In genomic region chrX:6448003-6448402, GRCh38 we compare ENCODE assay signal across 16 cellular contexts.
DNase-seq lines count a peak whose midpoint lies in the region; ATAC-seq and TF ChIP-seq lines count a peak whose summit lies in the region.
"Had no signal": no experiment of that assay in that cellular context is flagged by ENCODE, and none has a peak within 500 bp of the region (broad histone marks: within the 10 kb centered on the region; RNA-seq: fewer than 3 reads in every experiment).

No MANE protein-coding gene starts in this region.

- no peak for ATAC-seq in lung (ENCODE audit: insufficient read depth, low FRiP score)
- ATAC-seq in right lobe of liver: no peak
- ATAC-seq in GM21529 (IDR thresholded peaks at IDR 0.05; ENCODE audit: unreplicated experiment): no peak
- ATAC-seq: A549; CD8-positive, alpha-beta T cell; SK-N-SH treated with all-trans-retinoic acid at 6 μM for 48 hours had no signal

- H3K4me1 ChIP-seq in lung (ENCODE audit: control insufficient read depth in 2 of 2, insufficient read depth in 2 of 2, low read length in 2 of 2): no peaks in the 10 kb centered on the region
- H3K4me1 ChIP-seq in stomach: peaks cover 0 to 17% (median 0%) of the 10 kb centered on the region in 4 donors
- H3K4me1 ChIP-seq in right lobe of liver: no peaks in the 10 kb centered on the region
- H3K4me1 ChIP-seq: A549 had no signal

- WGBS in lung, 2 donors: 6 to 8% methylated on average over 1 of the region's 1 CpG
- 4 to 33% (median 13%) methylated on average over 1 of the region's 1 CpG for WGBS in stomach, 5 donors
- WGBS in right lobe of liver (ENCODE audit: insufficient coverage, low coverage, low lambda C conversion rate, missing lambda C conversion rate): 0% methylated on average over 1 of the region's 1 CpG

- H3K36me3 ChIP-seq in lung (ENCODE audit: control insufficient read depth in 2 of 2, insufficient read depth in 2 of 2, low read length in 2 of 2) (no peaks in the 10 kb centered on the region), stomach (no peaks in the 10 kb centered on the region), right lobe of liver (no peaks in the 10 kb centered on the region)

- H3K27me3 ChIP-seq in lung (ENCODE audit: control insufficient read depth, insufficient read depth): no peaks in the 10 kb centered on the region
- no peaks in the 10 kb centered on the region for H3K27me3 ChIP-seq in stomach
- no peaks in the 10 kb centered on the region for H3K27me3 ChIP-seq in right lobe of liver

- TF ChIP-seq EP300 in stomach (IDR thresholded peaks at IDR 0.05): no peak

- TF ChIP-seq POLR2A in stomach (IDR thresholded peaks at IDR 0.05): no peak
- TF ChIP-seq POLR2A in right lobe of liver (IDR thresholded peaks at IDR 0.05): no peak

- DNase-seq in G401 (ENCODE audit: low spot score) (peak; percentile 50), astrocyte of the hippocampus (ENCODE audit: low read depth, low spot score) (peak; percentile 81), lung (ENCODE audit: low spot score) (peak; percentile 38), stomach (peak; percentile 62), KG1 (lab: John Stamatoyannopoulos, UW) (no peak), right lobe of liver (no peak), mesenteric fat pad (ENCODE audit: low spot score) (no peak)
- DNase-seq: CD8-positive, alpha-beta T cell; H7; Kasumi-1; NCI-H1436 treated with DMSO at 0.1 percent for 48 hours; NCI-H226; NCI-H526 had no signal

- in situ Hi-C loops in G401 (cut with HindIII; ENCODE audit: low sequenced_read_pairs): no loop called here

- H3K9me3 ChIP-seq in lung (ENCODE audit: control insufficient read depth in 2 of 2, insufficient read depth in 1 of 2, low read length in 1 of 2) (peaks cover 0 to 2% of the 10 kb centered on the region in 2 donors), stomach (no peaks in the 10 kb centered on the region), right lobe of liver (no peaks in the 10 kb centered on the region)
- H3K9me3 ChIP-seq: A549 had no signal

- intact Hi-C loops in stomach (cut with DNase I; ENCODE audit: low total_unique reads) (no loop called here), right lobe of liver (cut with DNase I) (no loop called here)

- H3K4me3 ChIP-seq in lung (no peak overlapping the region), stomach (no peak overlapping the region), right lobe of liver (no peak overlapping the region)
- H3K4me3 ChIP-seq: A549 had no signal

- TF ChIP-seq CTCF in lung (IDR thresholded peaks at IDR 0.05; ENCODE audit: control extremely low read depth, extremely low read depth) (no peak), stomach (IDR thresholded peaks at IDR 0.05) (no peak), right lobe of liver (IDR thresholded peaks at IDR 0.05) (no peak)

- no peak overlapping the region for H3K27ac ChIP-seq in lung (ENCODE audit: low read depth in 1 of 2, low read length in 1 of 2)
- no peak overlapping the region for H3K27ac ChIP-seq in stomach
- no peak overlapping the region for H3K27ac ChIP-seq in right lobe of liver
- H3K27ac ChIP-seq: A549 had no signal

Comparison
In these comparisons a context has a peak if more than half of its experiments do, and no peak if none do; other contexts are left out.
1. DNase-seq: peak in G401 (single experiment), astrocyte of the hippocampus (single experiment), lung (single experiment) and stomach (single experiment); none in KG1 (single experiment), right lobe of liver (0 of 3) and mesenteric fat pad (single experiment).